ENCODE assay signal across 8 cellular contexts in genomic region chr1:159187647-159188374, GRCh38. TPM values are rescaled to one million over a fixed set of nuclear protein-coding genes. Genes with fewer than 3 reads are reported as not detected.
DNase-seq lines count a peak whose midpoint lies in the region; ATAC-seq lines count a peak whose summit lies in the region.
"Had no signal": no experiment of that assay in that cellular context is flagged by ENCODE, and none has a peak within 500 bp of the region (broad histone marks: within the 10 kb centered on the region; RNA-seq: fewer than 3 reads in every experiment).

No MANE protein-coding gene starts in this region.

- H3K27ac Mint-ChIP-seq in dendritic cell treated with granulocyte-macrophage colony-stimulating factor and Interleukin-4, amounts not matched to agents 40 ng/mL and 50 ng/mL, for 4 days, result peak overlapping the region; percentile 86
- peak overlapping the region; percentile 88 for H3K27ac Mint-ChIP-seq in memory B cell
- H3K27ac Mint-ChIP-seq: naive thymus-derived CD8-positive, alpha-beta T cell had no signal

- DNase-seq in memory B cell (ENCODE audit: low spot score in 2 of 2) (no peak), hepatic stellate cell (ENCODE audit: low spot score) (no peak), posterior vena cava (ENCODE audit: low spot score) (no peak), T-helper 2 cell (no peak)

- H3K4me3 Mint-ChIP-seq in dendritic cell treated with granulocyte-macrophage colony-stimulating factor and Interleukin-4, amounts not matched to agents 40 ng/mL and 50 ng/mL, for 4 days, result peak overlapping the region; percentile 74
- peak overlapping the region; percentile 94 for H3K4me3 Mint-ChIP-seq in memory B cell

- peaks cover 15% of the 10 kb centered on the region for H3K4me1 Mint-ChIP-seq in dendritic cell treated with granulocyte-macrophage colony-stimulating factor and Interleukin-4, amounts not matched to agents 40 ng/mL and 50 ng/mL, for 4 days (ENCODE audit: low read depth)
- H3K4me1 Mint-ChIP-seq in memory B cell, result peaks cover 32% of the 10 kb centered on the region

- H3K9me3 Mint-ChIP-seq in dendritic cell treated with granulocyte-macrophage colony-stimulating factor and Interleukin-4, amounts not matched to agents 40 ng/mL and 50 ng/mL, for 4 days, result no peaks in the 10 kb centered on the region
- no peaks in the 10 kb centered on the region for H3K9me3 Mint-ChIP-seq in memory B cell
- H3K9me3 Mint-ChIP-seq: naive thymus-derived CD8-positive, alpha-beta T cell had no signal

- no peaks in the 10 kb centered on the region for H3K36me3 ChIP-seq in subcutaneous abdominal adipose tissue (ENCODE audit: control insufficient read depth in 5 of 5, insufficient read depth in 5 of 5, low read length in 5 of 5)

- H3K9me3 ChIP-seq in subcutaneous abdominal adipose tissue (ENCODE audit: control insufficient read depth in 5 of 5, low read length in 5 of 5), result no peaks in the 10 kb centered on the region

- peak; percentile 21 for ATAC-seq in HG02798 (IDR thresholded peaks at IDR 0.05; ENCODE audit: poor library complexity, unreplicated experiment)
- peak; percentile 20 for ATAC-seq in memory B cell (ENCODE audit: low read depth)
- ATAC-seq: naive thymus-derived CD8-positive, alpha-beta T cell had no signal

- H3K4me1 ChIP-seq in subcutaneous abdominal adipose tissue (ENCODE audit: control insufficient read depth in 5 of 5, insufficient read depth in 5 of 5, low read length in 5 of 5), result peaks cover 0 to 12% (median 8%) of the 10 kb centered on the region in 5 donors

- peaks cover 65% of the 10 kb centered on the region for H3K27me3 Mint-ChIP-seq in dendritic cell treated with granulocyte-macrophage colony-stimulating factor and Interleukin-4, amounts not matched to agents 40 ng/mL and 50 ng/mL, for 4 days
- H3K27me3 Mint-ChIP-seq in memory B cell, result peaks cover 2% of the 10 kb centered on the region

- peak overlapping the region; percentile 29 to 51 (median 48) for H3K4me3 ChIP-seq in subcutaneous abdominal adipose tissue (ENCODE audit: low read depth in 1 of 5, low read length in 5 of 5)

- H3K27ac ChIP-seq in subcutaneous abdominal adipose tissue (ENCODE audit: low read depth, low read length), result no peak overlapping the region

- H3K27me3 ChIP-seq in subcutaneous abdominal adipose tissue (ENCODE audit: control insufficient read depth in 5 of 5, insufficient read depth in 4 of 5, low read length in 5 of 5), result peaks cover 10 to 27% (median 12%) of the 10 kb centered on the region in 5 donors

- peak overlapping the region in 1 of 5 donors; percentile 30 for H3K9ac ChIP-seq in subcutaneous abdominal adipose tissue (ENCODE audit: low read length in 5 of 5)

- H3K36me3 Mint-ChIP-seq in dendritic cell treated with granulocyte-macrophage colony-stimulating factor and Interleukin-4, amounts not matched to agents 40 ng/mL and 50 ng/mL, for 4 days (ENCODE audit: low read depth), result no peaks in the 10 kb centered on the region
- no peaks in the 10 kb centered on the region for H3K36me3 Mint-ChIP-seq in memory B cell
- H3K36me3 Mint-ChIP-seq: naive thymus-derived CD8-positive, alpha-beta T cell had no signal

- intact Hi-C loops in dendritic cell treated with granulocyte-macrophage colony-stimulating factor and Interleukin-4, amounts not matched to agents 40 ng/mL and 50 ng/mL, for 4 days (cut with micrococcal nuclease), result no loop called here
- intact Hi-C loops in posterior vena cava (cut with DNase I), result no loop called here

RNA-seq across cellular contexts. Expression of gene CADM3, which starts 16.4 kb away (rescaled TPM):
- total RNA-seq in posterior vena cava, result 10 to 100 TPM in 1 of 2 donors, 1 to 10 TPM in 1; 6.8 to 45.0 TPM
- total RNA-seq: naive thymus-derived CD8-positive, alpha-beta T cell had no signal

RNA-seq across cellular contexts. Expression of gene ACKR1, which starts 16.9 kb away (rescaled TPM):
- total RNA-seq in posterior vena cava, result 100 to 1,000 TPM; 110 TPM
- total RNA-seq: naive thymus-derived CD8-positive, alpha-beta T cell had no signal
